In genomic region chr12:76627346-76628135, GRCh38 we compare ENCODE assay signal across 1 cellular context.
TF ChIP-seq lines count a peak whose summit lies in the region.

No MANE protein-coding gene starts in this region.

TF ChIP-seq in IMR-90, 13 proteins besides CTCF, POLR2A, EP300 and RAD21 (continued from another document):
- TF ChIP-seq BHLHE40 (IDR thresholded peaks at IDR 0.05; ENCODE audit: low read depth, low read length) (no peak), NFE2L2 (IDR thresholded peaks at IDR 0.05; ENCODE audit: low read depth, low read length) (no peak), MXI1 (IDR thresholded peaks at IDR 0.05; ENCODE audit: borderline replicate concordance, low read depth, low read length) (no peak), RFX5 (IDR thresholded peaks at IDR 0.05; ENCODE audit: low read depth, low read length) (no peak), RCOR1 (IDR thresholded peaks at IDR 0.05; ENCODE audit: insufficient replicate concordance, low read length) (no peak), CHD1 (IDR thresholded peaks at IDR 0.05; ENCODE audit: low read depth, low read length) (no peak), SMC3 (IDR thresholded peaks at IDR 0.05; ENCODE audit: low read depth, low read length) (no peak), MAZ (IDR thresholded peaks at IDR 0.05; ENCODE audit: borderline replicate concordance, low read depth, low read length) (no peak)
- TF ChIP-seq, protein P1, sequence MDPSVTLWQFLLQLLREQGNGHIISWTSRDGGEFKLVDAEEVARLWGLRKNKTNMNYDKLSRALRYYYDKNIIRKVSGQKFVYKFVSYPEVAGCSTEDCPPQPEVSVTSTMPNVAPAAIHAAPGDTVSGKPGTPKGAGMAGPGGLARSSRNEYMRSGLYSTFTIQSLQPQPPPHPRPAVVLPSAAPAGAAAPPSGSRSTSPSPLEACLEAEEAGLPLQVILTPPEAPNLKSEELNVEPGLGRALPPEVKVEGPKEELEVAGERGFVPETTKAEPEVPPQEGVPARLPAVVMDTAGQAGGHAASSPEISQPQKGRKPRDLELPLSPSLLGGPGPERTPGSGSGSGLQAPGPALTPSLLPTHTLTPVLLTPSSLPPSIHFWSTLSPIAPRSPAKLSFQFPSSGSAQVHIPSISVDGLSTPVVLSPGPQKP (IDR thresholded peaks at IDR 0.05; ENCODE audit: borderline replicate concordance, low read depth, low read length) = no peak
